In genomic region chr4:2832981-2833670, GRCh38 we compare ENCODE assay signal across 18 cellular contexts. TPM values are rescaled to one million over a fixed set of nuclear protein-coding genes. Genes with fewer than 3 reads are reported as not detected.
A peak's percentile ranks its signal among the peaks of the same experiment; 100 is the strongest.
DNase-seq lines count a peak whose midpoint lies in the region; ATAC-seq and TF ChIP-seq lines count a peak whose summit lies in the region.
"Had no signal": no experiment of that assay in that cellular context is flagged by ENCODE, and none has a peak within 500 bp of the region (broad histone marks: within the 10 kb centered on the region; RNA-seq: fewer than 3 reads in every experiment).

No MANE protein-coding gene starts in this region.

- peaks cover 0 to 16% of the 10 kb centered on the region in 2 donors for H3K4me1 ChIP-seq in thyroid gland

- intact Hi-C loops in dendritic cell treated with granulocyte-macrophage colony-stimulating factor and Interleukin-4, amounts not matched to agents 40 ng/mL and 50 ng/mL, for 4 days (cut with micrococcal nuclease) = no loop called here
- intact Hi-C loops in thyroid gland (cut with DNase I) = no loop called here

- TF ChIP-seq CTCF in thyroid gland (IDR thresholded peaks at IDR 0.05) (no peak), nephron progenitor cell (IDR thresholded peaks at IDR 0.05) (no peak)

- H3K4me3 Mint-ChIP-seq in dendritic cell treated with granulocyte-macrophage colony-stimulating factor and Interleukin-4, amounts not matched to agents 40 ng/mL and 50 ng/mL, for 4 days = no peak overlapping the region
- peak overlapping the region; percentile 47 for H3K4me3 Mint-ChIP-seq in stimulated activated memory B cell treated with anti-CD40 and anti-IgM and Interleukin-4, amounts not matched to agents 10 μg/mL and 1 μg/mL and 100 μg/mL, for 72 hours
- H3K4me3 Mint-ChIP-seq in nephron progenitor cell = no peak overlapping the region

- no peak for TF ChIP-seq POLR2A in thyroid gland (IDR thresholded peaks at IDR 0.05)

- H3K27me3 ChIP-seq in thyroid gland = no peaks in the 10 kb centered on the region

- H3K9me3 Mint-ChIP-seq in activated naive CD4-positive, alpha-beta T cell treated with anti-CD3 and anti-CD28 coated beads, Interleukin-2, amount 50 U/mL, for 72 hours = no peaks in the 10 kb centered on the region
- no peaks in the 10 kb centered on the region for H3K9me3 Mint-ChIP-seq in dendritic cell treated with granulocyte-macrophage colony-stimulating factor and Interleukin-4, amounts not matched to agents 40 ng/mL and 50 ng/mL, for 4 days
- H3K9me3 Mint-ChIP-seq in stimulated activated memory B cell treated with anti-CD40 and anti-IgM and Interleukin-4, amounts not matched to agents 10 μg/mL and 1 μg/mL and 100 μg/mL, for 72 hours = no peaks in the 10 kb centered on the region
- H3K9me3 Mint-ChIP-seq in nephron progenitor cell = no peaks in the 10 kb centered on the region

- DNase-seq in activated naive CD4-positive, alpha-beta T cell treated with anti-CD3 and anti-CD28 coated beads, Interleukin-2, amount 50 U/mL, for 72 hours (ENCODE audit: low spot score in 2 of 2) = peak in 1 of 2 donors; percentile 34
- no peak for DNase-seq in activated naive CD4-positive, alpha-beta T cell (lab: John Stamatoyannopoulos, UW)
- DNase-seq in thyroid gland = no peak
- DNase-seq in central memory CD4-positive, alpha-beta T cell = no peak
- no peak for DNase-seq in nephron progenitor cell
- DNase-seq: activated CD4-positive, alpha-beta T cell treated with anti-CD3 and anti-CD28 coated beads for 1 hour; DMS79 treated with DMSO at 0.1 percent for 48 hours; Kasumi-1; NCI-H2107; NK-92 treated with Interleukin-12 subunit alpha and Interleukin-12 subunit beta, amount 100 ng/mL, for 24 hours; stimulated activated CD4-positive, alpha-beta T cell treated with anti-CD3 and anti-CD28 coated beads, Interleukin-4, amount 100 ng/mL, for 1 hour; stimulated activated naive CD8-positive, alpha-beta T cell treated with anti-CD3 and anti-CD28 coated beads, Interleukin-15, Interleukin-2, amounts not matched to agents 100 U/mL and 50 U/mL, for 24 hours had no signal

- H3K4me3 ChIP-seq in thyroid gland (replicated peaks in 1 of 3) = no peak overlapping the region
- H3K4me3 ChIP-seq: coronary artery, HAP-1 had no signal

- ATAC-seq in activated naive CD4-positive, alpha-beta T cell treated with anti-CD3 and anti-CD28 coated beads, Interleukin-2, amount 50 U/mL, for 72 hours = no peak
- peak; percentile 2 for ATAC-seq in HG03159 (IDR thresholded peaks at IDR 0.05; ENCODE audit: unreplicated experiment)
- ATAC-seq in stimulated activated memory B cell treated with anti-CD40 and anti-IgM and Interleukin-4, amounts not matched to agents 10 μg/mL and 1 μg/mL and 100 μg/mL, for 72 hours = peak; percentile 10
- ATAC-seq: SK-N-SH treated with all-trans-retinoic acid at 6 μM for 48 hours had no signal

- 92 to 97% methylated on average over 18 to 19 of the region's 19 CpGs for WGBS in thyroid gland, 2 donors

- peak overlapping the region; percentile 25 to 41 for H3K27ac Mint-ChIP-seq in activated naive CD4-positive, alpha-beta T cell treated with anti-CD3 and anti-CD28 coated beads, Interleukin-2, amount 50 U/mL, for 72 hours
- H3K27ac Mint-ChIP-seq in dendritic cell treated with granulocyte-macrophage colony-stimulating factor and Interleukin-4, amounts not matched to agents 40 ng/mL and 50 ng/mL, for 4 days = peak overlapping the region; percentile 65
- peak overlapping the region; percentile 86 for H3K27ac Mint-ChIP-seq in stimulated activated memory B cell treated with anti-CD40 and anti-IgM and Interleukin-4, amounts not matched to agents 10 μg/mL and 1 μg/mL and 100 μg/mL, for 72 hours
- H3K27ac Mint-ChIP-seq in nephron progenitor cell = no peak overlapping the region

- no peaks in the 10 kb centered on the region for H3K9me3 ChIP-seq in thyroid gland
- H3K9me3 ChIP-seq: HAP-1 had no signal

- no peaks in the 10 kb centered on the region for H3K27me3 Mint-ChIP-seq in dendritic cell treated with granulocyte-macrophage colony-stimulating factor and Interleukin-4, amounts not matched to agents 40 ng/mL and 50 ng/mL, for 4 days
- H3K27me3 Mint-ChIP-seq in stimulated activated memory B cell treated with anti-CD40 and anti-IgM and Interleukin-4, amounts not matched to agents 10 μg/mL and 1 μg/mL and 100 μg/mL, for 72 hours = no peaks in the 10 kb centered on the region
- no peaks in the 10 kb centered on the region for H3K27me3 Mint-ChIP-seq in nephron progenitor cell (ENCODE audit: low read depth, poor library complexity)

- H3K27ac ChIP-seq in thyroid gland = no peak overlapping the region
- H3K27ac ChIP-seq: coronary artery had no signal

- H3K4me1 Mint-ChIP-seq in dendritic cell treated with granulocyte-macrophage colony-stimulating factor and Interleukin-4, amounts not matched to agents 40 ng/mL and 50 ng/mL, for 4 days (ENCODE audit: low read depth) = peaks cover 64% of the 10 kb centered on the region
- peaks cover 69% of the 10 kb centered on the region for H3K4me1 Mint-ChIP-seq in stimulated activated memory B cell treated with anti-CD40 and anti-IgM and Interleukin-4, amounts not matched to agents 10 μg/mL and 1 μg/mL and 100 μg/mL, for 72 hours
- peaks cover 8% of the 10 kb centered on the region for H3K4me1 Mint-ChIP-seq in nephron progenitor cell

- no peaks in the 10 kb centered on the region for H3K36me3 Mint-ChIP-seq in activated naive CD4-positive, alpha-beta T cell treated with anti-CD3 and anti-CD28 coated beads, Interleukin-2, amount 50 U/mL, for 72 hours
- peaks cover 96% of the 10 kb centered on the region for H3K36me3 Mint-ChIP-seq in dendritic cell treated with granulocyte-macrophage colony-stimulating factor and Interleukin-4, amounts not matched to agents 40 ng/mL and 50 ng/mL, for 4 days (ENCODE audit: low read depth)
- peaks cover 35% of the 10 kb centered on the region for H3K36me3 Mint-ChIP-seq in stimulated activated memory B cell treated with anti-CD40 and anti-IgM and Interleukin-4, amounts not matched to agents 10 μg/mL and 1 μg/mL and 100 μg/mL, for 72 hours
- peaks cover 5% of the 10 kb centered on the region for H3K36me3 Mint-ChIP-seq in nephron progenitor cell (ENCODE audit: low read depth)

- peaks cover 0 to 25% of the 10 kb centered on the region in 2 donors for H3K36me3 ChIP-seq in thyroid gland
- H3K36me3 ChIP-seq: HAP-1 had no signal

RNA-seq across cellular contexts. Expression of gene ADD1, which starts 10.5 kb away (rescaled TPM):
- 100 to 1,000 TPM; 216 to 239 TPM for total RNA-seq in activated naive CD4-positive, alpha-beta T cell treated with anti-CD3 and anti-CD28 coated beads, Interleukin-2, amount 50 U/mL, for 72 hours
- total RNA-seq in thyroid gland = 100 to 1,000 TPM; 190 to 222 (median 194) TPM

RNA-seq across cellular contexts. Expression of gene SH3BP2, which starts 40.2 kb away (rescaled TPM):
- total RNA-seq in activated naive CD4-positive, alpha-beta T cell treated with anti-CD3 and anti-CD28 coated beads, Interleukin-2, amount 50 U/mL, for 72 hours = 10 to 100 TPM; 56.6 to 77.6 TPM
- 10 to 100 TPM; 29.6 to 43.5 (median 36.7) TPM for total RNA-seq in thyroid gland

Comparison
In these comparisons a context has a peak if more than half of its experiments do, and no peak if none do; other contexts are left out.
1. ATAC-seq: peak in HG03159 (single experiment) and stimulated activated memory B cell treated with anti-CD40 and anti-IgM and Interleukin-4, amounts not matched to agents 10 μg/mL and 1 μg/mL and 100 μg/mL, for 72 hours (single experiment); none in activated naive CD4-positive, alpha-beta T cell treated with anti-CD3 and anti-CD28 coated beads, Interleukin-2, amount 50 U/mL, for 72 hours (0 of 2).